2 cellular contexts compared by ENCODE assay signal in the genomic region with DNA sequence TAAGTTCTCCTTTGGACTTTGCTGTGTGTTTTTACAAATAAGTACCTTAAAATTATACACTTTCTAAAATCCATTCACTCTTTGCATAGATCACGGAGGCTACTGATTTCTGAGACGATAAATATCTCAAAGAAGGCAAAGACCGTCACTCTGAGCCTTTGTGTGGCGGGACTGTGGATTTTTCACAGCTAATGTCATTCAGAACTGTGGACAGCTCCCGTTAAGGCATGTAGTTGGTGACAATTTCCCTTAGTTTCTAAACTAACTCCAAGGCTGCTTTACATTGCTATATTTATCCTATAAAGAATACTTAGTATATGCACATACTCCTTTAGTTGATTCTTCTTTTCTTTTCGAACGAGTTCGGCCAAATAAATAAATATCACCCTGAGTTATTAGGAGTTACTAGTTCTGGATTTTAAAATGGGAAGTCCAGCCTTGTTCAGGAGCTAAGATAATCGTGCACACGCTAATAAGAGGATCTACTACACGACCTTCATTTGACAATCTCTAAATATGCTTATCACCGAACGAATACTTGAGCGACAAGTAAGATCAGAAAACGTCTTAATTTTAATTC.
A peak's percentile ranks its signal among the peaks of the same experiment; 100 is the strongest.
TF ChIP-seq lines count a peak whose summit lies in the region.

No MANE protein-coding gene starts in this region.

TF ChIP-seq in H1, 55 proteins besides CTCF, POLR2A, EP300 and RAD21:
- TF ChIP-seq, protein P1, sequence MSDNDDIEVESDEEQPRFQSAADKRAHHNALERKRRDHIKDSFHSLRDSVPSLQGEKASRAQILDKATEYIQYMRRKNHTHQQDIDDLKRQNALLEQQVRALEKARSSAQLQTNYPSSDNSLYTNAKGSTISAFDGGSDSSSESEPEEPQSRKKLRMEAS (IDR thresholded peaks at IDR 0.05), result 0 out of 2 replicates have a peak, but pooled peaks have one; percentile 16
- TF ChIP-seq HDAC2 (IDR thresholded peaks at IDR 0.05; ENCODE audit: borderline replicate concordance in 1 of 2, low read depth in 2 of 2, low read length in 2 of 2) (peak in 1 of 2 experiments; percentile 74; a peak in 1 of 4 replicates), CEBPB (IDR thresholded peaks at IDR 0.05; ENCODE audit: low read depth, low read length) (no peak), BCL11A (IDR thresholded peaks at IDR 0.05; ENCODE audit: low read depth in 2 of 2, low read length in 2 of 2) (no peak), SIN3A (conservative IDR thresholded peaks at IDR 0.05 in 1 of 2, IDR thresholded peaks at IDR 0.05 in 1 of 2; ENCODE audit: low read depth in 1 of 2, low read length in 2 of 2) (peak; percentile 84 to 94; a peak in 3 of 4 replicates)

TF ChIP-seq in neural cell, 6 proteins besides CTCF, POLR2A, EP300 and RAD21:
- TF ChIP-seq, protein P2, sequence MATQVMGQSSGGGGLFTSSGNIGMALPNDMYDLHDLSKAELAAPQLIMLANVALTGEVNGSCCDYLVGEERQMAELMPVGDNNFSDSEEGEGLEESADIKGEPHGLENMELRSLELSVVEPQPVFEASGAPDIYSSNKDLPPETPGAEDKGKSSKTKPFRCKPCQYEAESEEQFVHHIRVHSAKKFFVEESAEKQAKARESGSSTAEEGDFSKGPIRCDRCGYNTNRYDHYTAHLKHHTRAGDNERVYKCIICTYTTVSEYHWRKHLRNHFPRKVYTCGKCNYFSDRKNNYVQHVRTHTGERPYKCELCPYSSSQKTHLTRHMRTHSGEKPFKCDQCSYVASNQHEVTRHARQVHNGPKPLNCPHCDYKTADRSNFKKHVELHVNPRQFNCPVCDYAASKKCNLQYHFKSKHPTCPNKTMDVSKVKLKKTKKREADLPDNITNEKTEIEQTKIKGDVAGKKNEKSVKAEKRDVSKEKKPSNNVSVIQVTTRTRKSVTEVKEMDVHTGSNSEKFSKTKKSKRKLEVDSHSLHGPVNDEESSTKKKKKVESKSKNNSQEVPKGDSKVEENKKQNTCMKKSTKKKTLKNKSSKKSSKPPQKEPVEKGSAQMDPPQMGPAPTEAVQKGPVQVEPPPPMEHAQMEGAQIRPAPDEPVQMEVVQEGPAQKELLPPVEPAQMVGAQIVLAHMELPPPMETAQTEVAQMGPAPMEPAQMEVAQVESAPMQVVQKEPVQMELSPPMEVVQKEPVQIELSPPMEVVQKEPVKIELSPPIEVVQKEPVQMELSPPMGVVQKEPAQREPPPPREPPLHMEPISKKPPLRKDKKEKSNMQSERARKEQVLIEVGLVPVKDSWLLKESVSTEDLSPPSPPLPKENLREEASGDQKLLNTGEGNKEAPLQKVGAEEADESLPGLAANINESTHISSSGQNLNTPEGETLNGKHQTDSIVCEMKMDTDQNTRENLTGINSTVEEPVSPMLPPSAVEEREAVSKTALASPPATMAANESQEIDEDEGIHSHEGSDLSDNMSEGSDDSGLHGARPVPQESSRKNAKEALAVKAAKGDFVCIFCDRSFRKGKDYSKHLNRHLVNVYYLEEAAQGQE (IDR thresholded peaks at IDR 0.05; ENCODE audit: borderline replicate concordance), result peak; percentile 39
- TF ChIP-seq SMC3 (conservative IDR thresholded peaks at IDR 0.05; ENCODE audit: poor library complexity), result no peak
